Comparison of ENCODE assay signal across 8 cellular contexts in genomic region chr5:14250778-14251711, GRCh38.
DNase-seq lines count a peak whose midpoint lies in the region; ATAC-seq and TF ChIP-seq lines count a peak whose summit lies in the region.

No MANE protein-coding gene starts in this region.

- H3K9me3 ChIP-seq in stomach smooth muscle (ENCODE audit: control insufficient read depth in 2 of 2, low read length in 2 of 2), result no peaks in the 10 kb centered on the region

- peaks cover 4% of the 10 kb centered on the region for H3K36me3 Mint-ChIP-seq in chondrocyte (ENCODE audit: low read depth)

- peaks cover 53% of the 10 kb centered on the region for H3K4me1 ChIP-seq in stomach smooth muscle (ENCODE audit: control insufficient read depth, insufficient read depth, low read length)

- H3K27me3 Mint-ChIP-seq in chondrocyte (ENCODE audit: low read depth), result no peaks in the 10 kb centered on the region

- H3K27ac Mint-ChIP-seq in chondrocyte (ENCODE audit: unreplicated experiment), result peak overlapping the region; percentile 54

- no peaks in the 10 kb centered on the region for H3K27me3 ChIP-seq in stomach smooth muscle (ENCODE audit: control insufficient read depth in 1 of 2, insufficient read depth in 2 of 2, low read length in 2 of 2)

- H3K4me1 Mint-ChIP-seq in chondrocyte (ENCODE audit: low read depth), result peaks cover 75% of the 10 kb centered on the region

- peak; percentile 5 for DNase-seq in NCI-H82 (lab: John Stamatoyannopoulos, UW)
- no peak for DNase-seq in NCI-H82 treated with DMSO at 0.1 percent for 48 hours (lab: John Stamatoyannopoulos, UW; ENCODE audit: unreplicated experiment)
- DNase-seq in chondrocyte (ENCODE audit: low spot score), result no peak
- no peak for DNase-seq in NCI-H187 treated with DMSO at 0.1 percent for 48 hours (lab: John Stamatoyannopoulos, UW)
- DNase-seq in NCI-H1048 (lab: John Stamatoyannopoulos, UW), result no peak
- DNase-seq in GM19238 (ENCODE audit: insufficient read length, low spot score), result no peak

- H3K27ac ChIP-seq in stomach smooth muscle (ENCODE audit: low read length), result peak overlapping the region; percentile 18

- peak overlapping the region in 1 of 2 donors; percentile 15 for H3K4me3 ChIP-seq in stomach smooth muscle (ENCODE audit: low read length in 2 of 2)

- H3K9me3 Mint-ChIP-seq in chondrocyte (ENCODE audit: low read depth), result peaks cover 4% of the 10 kb centered on the region

- H3K36me3 ChIP-seq in stomach smooth muscle (ENCODE audit: control insufficient read depth in 2 of 2, insufficient read depth in 2 of 2, low read length in 2 of 2), result no peaks in the 10 kb centered on the region

- no peak overlapping the region for H3K9ac ChIP-seq in stomach smooth muscle (ENCODE audit: low read length in 2 of 2)

- ATAC-seq in HG03135 (IDR thresholded peaks at IDR 0.05; ENCODE audit: unreplicated experiment), result peak; percentile 57

- H3K4me3 Mint-ChIP-seq in chondrocyte (ENCODE audit: unreplicated experiment), result no peak overlapping the region

- TF ChIP-seq CTCF in chondrocyte (IDR thresholded peaks at IDR 0.05), result no peak
